9 cellular contexts compared by ENCODE assay signal in the genomic region with DNA sequence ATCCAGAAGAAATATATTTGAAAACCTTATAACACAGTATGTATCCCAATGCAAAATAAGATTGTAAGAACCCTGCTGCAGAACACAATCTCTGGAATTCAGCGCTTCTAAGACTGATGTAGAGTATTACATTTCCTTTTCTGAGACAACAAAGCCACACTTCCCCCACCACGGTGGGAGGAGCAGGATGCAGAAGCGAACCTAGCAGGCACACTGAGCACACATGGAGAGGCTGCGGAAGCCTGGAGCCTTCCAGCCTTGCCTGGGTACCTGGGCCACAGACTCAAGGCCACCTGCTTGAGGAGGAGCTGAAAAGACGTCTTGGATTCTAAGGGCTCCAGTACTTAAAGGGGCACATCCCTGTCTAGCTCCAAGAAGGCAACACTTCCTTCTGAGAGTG. TPM values are rescaled to one million over a fixed set of nuclear protein-coding genes. Genes with fewer than 3 reads are reported as not detected.
DNase-seq lines count a peak whose midpoint lies in the region; ATAC-seq and TF ChIP-seq lines count a peak whose summit lies in the region.
"Had no signal": no experiment of that assay in that cellular context is flagged by ENCODE, and none has a peak within 500 bp of the region (broad histone marks: within the 10 kb centered on the region; RNA-seq: fewer than 3 reads in every experiment).

No MANE protein-coding gene starts in this region.

- peak overlapping the region; percentile 73 for H3K27ac Mint-ChIP-seq in central memory CD8-positive, alpha-beta T cell (ENCODE audit: low read depth)

- TF ChIP-seq CTCF in cardiac muscle cell (IDR thresholded peaks at IDR 0.05; ENCODE audit: low read depth, low read length): no peak
- TF ChIP-seq CTCF in upper lobe of left lung (IDR thresholded peaks at IDR 0.05): no peak

- H3K27me3 ChIP-seq in cardiac muscle cell: no peaks in the 10 kb centered on the region
- H3K27me3 ChIP-seq in upper lobe of left lung: no peaks in the 10 kb centered on the region
- H3K27me3 ChIP-seq: BE2C had no signal

- H3K36me3 ChIP-seq in cardiac muscle cell (peaks cover 8% of the 10 kb centered on the region), upper lobe of left lung (peaks cover 6 to 63% (median 31%) of the 10 kb centered on the region in 4 donors)

- no peak for TF ChIP-seq EP300 in upper lobe of left lung (IDR thresholded peaks at IDR 0.05)

- 20 to 35% methylated on average over 4 to 5 of the region's 5 CpGs for WGBS in upper lobe of left lung, 2 donors

- intact Hi-C loops in cardiac septum (cut with DNase I): no loop called here

- DNase-seq in cardiac muscle cell (ENCODE audit: low read depth in 1 of 2, low spot score in 1 of 2): peak; percentile 21 to 62
- DNase-seq in cardiac septum (ENCODE audit: low spot score): no peak
- no peak for DNase-seq in central memory CD8-positive, alpha-beta T cell (ENCODE audit: low spot score in 2 of 2)
- peak; percentile 17 to 87 for DNase-seq in lung microvascular endothelial cell (ENCODE audit: low read depth in 2 of 2)
- peak in 1 of 2 donors; percentile 31 for DNase-seq in upper lobe of left lung
- DNase-seq in DMS53 treated with DMSO at 0.1 percent for 48 hours (lab: John Stamatoyannopoulos, UW; ENCODE audit: unreplicated experiment): no peak
- DNase-seq: BE2C had no signal

- H3K4me1 ChIP-seq in cardiac muscle cell (ENCODE audit: low read depth) (peaks cover 44% of the 10 kb centered on the region), upper lobe of left lung (peaks cover 16 to 31% (median 25%) of the 10 kb centered on the region in 4 donors)
- H3K4me1 ChIP-seq: BE2C had no signal

- no peaks in the 10 kb centered on the region for H3K9me3 Mint-ChIP-seq in central memory CD8-positive, alpha-beta T cell

- H3K36me3 Mint-ChIP-seq in central memory CD8-positive, alpha-beta T cell (ENCODE audit: insufficient read depth): peaks cover 56% of the 10 kb centered on the region

- peaks cover 31% of the 10 kb centered on the region for H3K4me1 Mint-ChIP-seq in central memory CD8-positive, alpha-beta T cell

- H3K9me3 ChIP-seq in cardiac muscle cell (ENCODE audit: low read depth): no peaks in the 10 kb centered on the region
- H3K9me3 ChIP-seq in upper lobe of left lung: no peaks in the 10 kb centered on the region
- H3K9me3 ChIP-seq: BE2C had no signal

- no peaks in the 10 kb centered on the region for H3K27me3 Mint-ChIP-seq in central memory CD8-positive, alpha-beta T cell

- no peak overlapping the region for H3K4me3 ChIP-seq in cardiac muscle cell
- no peak overlapping the region for H3K4me3 ChIP-seq in upper lobe of left lung

- no peak overlapping the region for H3K27ac ChIP-seq in cardiac muscle cell
- peak overlapping the region in 2 of 4 donors; percentile 58 to 63 for H3K27ac ChIP-seq in upper lobe of left lung

- TF ChIP-seq POLR2A in upper lobe of left lung (IDR thresholded peaks at IDR 0.05): no peak

- ATAC-seq in central memory CD8-positive, alpha-beta T cell (replicated peaks; ENCODE audit: extremely low read depth, poor library complexity, severe bottlenecking): no peak
- ATAC-seq in upper lobe of left lung (ENCODE audit: low FRiP score in 2 of 2) (peak; percentile 31 to 37), GM21447 (IDR thresholded peaks at IDR 0.05; ENCODE audit: unreplicated experiment) (no peak), HG03108 (IDR thresholded peaks at IDR 0.05; ENCODE audit: unreplicated experiment) (no peak)

- H3K4me3 Mint-ChIP-seq in central memory CD8-positive, alpha-beta T cell: no peak overlapping the region

RNA-seq across cellular contexts. Expression of a gene that starts 46.4 kb away (rescaled TPM):
- total RNA-seq in cardiac muscle cell (23.7 and 26.6 TPM in 2 replicates), cardiac septum (9.3 TPM), lung microvascular endothelial cell (4.6 and 5.8 TPM in 2 replicates), upper lobe of left lung (10 to 100 TPM; 10.5 to 90.1 (median 29.7) TPM)
- 15.1 and 21.5 TPM in 2 replicates for polyA plus RNA-seq in cardiac muscle cell

RNA-seq across cellular contexts. Expression of a gene that starts 49.7 kb away (rescaled TPM):
- total RNA-seq in cardiac muscle cell: 24.3 and 25.7 TPM in 2 replicates
- polyA plus RNA-seq in cardiac muscle cell: 23.3 and 34.7 TPM in 2 replicates
- 31.2 TPM for total RNA-seq in cardiac septum
- 21.6 and 23.8 TPM in 2 replicates for total RNA-seq in lung microvascular endothelial cell
- total RNA-seq in upper lobe of left lung: 10 to 100 TPM; 45.1 to 89.1 (median 55.3) TPM

RNA-seq across cellular contexts. Expression of a gene that starts 52.7 kb away (rescaled TPM):
- total RNA-seq in cardiac muscle cell (77.2 and 131 TPM in 2 replicates), cardiac septum (15.5 TPM), lung microvascular endothelial cell (38.4 and 45.6 TPM in 2 replicates), upper lobe of left lung (100 to 1,000 TPM in 2 of 6 donors, 10 to 100 TPM in 4; 58.9 to 166 (median 74.6) TPM)
- polyA plus RNA-seq in cardiac muscle cell: 25.5 and 26.9 TPM in 2 replicates

Comparison
In these comparisons a context has a peak if more than half of its experiments do, and no peak if none do; other contexts are left out.
1. DNase-seq: peak in cardiac muscle cell (2 of 2) and lung microvascular endothelial cell (2 of 2); none in cardiac septum (single experiment), central memory CD8-positive, alpha-beta T cell (0 of 2) and DMS53 treated with DMSO at 0.1 percent for 48 hours (single experiment).
2. ATAC-seq: peak in upper lobe of left lung (2 of 2); none in central memory CD8-positive, alpha-beta T cell (single experiment), GM21447 (single experiment) and HG03108 (single experiment).